In genomic region chr2:70901235-70902066, GRCh38 we compare ENCODE assay signal across 1 cellular context.
A peak's percentile ranks its signal among the peaks of the same experiment; 100 is the strongest.
TF ChIP-seq lines count a peak whose summit lies in the region.

No MANE protein-coding gene starts in this region.

TF ChIP-seq in HEK293, 187 proteins besides CTCF, POLR2A, EP300 and RAD21 (continued from another document and continues in another):
- TF ChIP-seq PRDM2 (tag by site-specific recombination; IDR thresholded peaks at IDR 0.05; ENCODE audit: borderline replicate concordance) (no peak), ZNF521 (tag by site-specific recombination; IDR thresholded peaks at IDR 0.05) (no peak), TCF7L2 (IDR thresholded peaks at IDR 0.05; ENCODE audit: borderline replicate concordance, low read depth, low read length) (no peak), HIC1 (tag by site-specific recombination; IDR thresholded peaks at IDR 0.05) (no peak), ZBTB20 (tag by site-specific recombination; IDR thresholded peaks at IDR 0.05) (no peak; the same call in 1 of the 2 replicates), ZNF555 (tag by site-specific recombination; conservative IDR thresholded peaks at IDR 0.05) (no peak), ZNF324 (tag by site-specific recombination; IDR thresholded peaks at IDR 0.05) (no peak), ZFHX2 (tag by site-specific recombination; conservative IDR thresholded peaks at IDR 0.05) (no peak), ZNF768 (tag by site-specific recombination; IDR thresholded peaks at IDR 0.05) (no peak), ZNF362 (tag by site-specific recombination; IDR thresholded peaks at IDR 0.05) (no peak), ZNF837 (tag by site-specific recombination; IDR thresholded peaks at IDR 0.05) (no peak), BCL11A (tag by site-specific recombination; IDR thresholded peaks at IDR 0.05; ENCODE audit: low read depth) (no peak), ZNF354C (tag by site-specific recombination; IDR thresholded peaks at IDR 0.05; ENCODE audit: borderline replicate concordance, low read depth) (no peak), GLIS2 (tag by site-specific recombination; IDR thresholded peaks at IDR 0.05) (no peak; the same call in 1 of the 2 replicates), ZNF600 (tag by site-specific recombination; IDR thresholded peaks at IDR 0.05) (no peak; the same call in 1 of the 2 replicates), ZNF274 (IDR thresholded peaks at IDR 0.05; ENCODE audit: low read length) (no peak), ZNF274 (tag by site-specific recombination; IDR thresholded peaks at IDR 0.05; ENCODE audit: borderline replicate concordance) (no peak), ZNF747 (tag by site-specific recombination; IDR thresholded peaks at IDR 0.05) (no peak), BCL6B (tag by site-specific recombination; IDR thresholded peaks at IDR 0.05) (no peak), ZNF302 (tag by site-specific recombination; IDR thresholded peaks at IDR 0.05; ENCODE audit: low read depth) (no peak), ZNF596 (tag by site-specific recombination; IDR thresholded peaks at IDR 0.05) (no peak), ZNF175 (tag by site-specific recombination; IDR thresholded peaks at IDR 0.05) (no peak), ZNF488 (tag by site-specific recombination; IDR thresholded peaks at IDR 0.05) (no peak), ZNF221 (tag by site-specific recombination; IDR thresholded peaks at IDR 0.05; ENCODE audit: borderline replicate concordance) (no peak), ZNF155 (tag by site-specific recombination; IDR thresholded peaks at IDR 0.05) (no peak), ZNF2 (tag by site-specific recombination; IDR thresholded peaks at IDR 0.05) (no peak), TSHZ1 (tag by site-specific recombination; IDR thresholded peaks at IDR 0.05; ENCODE audit: borderline replicate concordance) (no peak), ZNF404 (tag by site-specific recombination; IDR thresholded peaks at IDR 0.05) (no peak), ZBTB49 (tag by site-specific recombination; IDR thresholded peaks at IDR 0.05; ENCODE audit: low read depth) (no peak), KLF16 (tag by site-specific recombination; IDR thresholded peaks at IDR 0.05) (peak; percentile 81), ZNF529 (tag by site-specific recombination; IDR thresholded peaks at IDR 0.05; ENCODE audit: insufficient replicate concordance) (no peak), ZNF501 (tag by site-specific recombination; IDR thresholded peaks at IDR 0.05) (no peak), ZNF660 (tag by site-specific recombination; IDR thresholded peaks at IDR 0.05) (no peak), ZNF391 (tag by site-specific recombination; IDR thresholded peaks at IDR 0.05; ENCODE audit: borderline replicate concordance, low read depth) (0 out of 2 replicates have a peak, but pooled peaks have one; percentile 8), IKZF3 (tag by site-specific recombination; IDR thresholded peaks at IDR 0.05) (peak; percentile 44), ZNF530 (tag by site-specific recombination; IDR thresholded peaks at IDR 0.05; ENCODE audit: low read depth) (no peak), GLI2 (tag by site-specific recombination; IDR thresholded peaks at IDR 0.05; ENCODE audit: borderline replicate concordance, low read depth) (no peak), ZNF433 (tag by site-specific recombination; IDR thresholded peaks at IDR 0.05; ENCODE audit: low read depth) (no peak), SCRT1 (tag by site-specific recombination; IDR thresholded peaks at IDR 0.05; ENCODE audit: borderline replicate concordance) (no peak), AEBP2 (tag by site-specific recombination; IDR thresholded peaks at IDR 0.05; ENCODE audit: borderline replicate concordance) (no peak), FEZF1 (tag by site-specific recombination; IDR thresholded peaks at IDR 0.05) (no peak)
